1 cellular context compared by ENCODE assay signal in the genomic region with DNA sequence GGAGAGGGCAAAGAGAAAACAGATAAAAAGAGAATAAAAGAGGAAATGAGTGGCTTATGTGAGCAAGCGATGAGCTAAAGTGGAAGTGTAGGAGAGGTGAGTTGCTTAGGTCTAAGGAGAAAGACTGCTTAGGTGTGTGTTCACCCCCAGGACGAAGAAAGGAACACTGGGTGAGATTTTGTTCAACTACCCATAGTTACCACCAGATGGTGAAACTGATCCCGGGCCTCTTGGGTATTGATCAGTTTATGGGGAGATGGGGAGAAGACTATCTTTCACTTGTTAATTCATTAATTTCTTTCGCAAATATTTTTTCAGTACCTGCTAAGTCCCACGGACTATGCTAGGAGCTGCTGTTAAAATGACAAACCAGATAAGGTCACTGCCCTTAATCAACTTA.
TF ChIP-seq lines count a peak whose summit lies in the region.

No MANE protein-coding gene starts in this region.

TF ChIP-seq in HepG2, 621 proteins besides CTCF, POLR2A, EP300 and RAD21 (continued from another document):
- TF ChIP-seq, protein P1, sequence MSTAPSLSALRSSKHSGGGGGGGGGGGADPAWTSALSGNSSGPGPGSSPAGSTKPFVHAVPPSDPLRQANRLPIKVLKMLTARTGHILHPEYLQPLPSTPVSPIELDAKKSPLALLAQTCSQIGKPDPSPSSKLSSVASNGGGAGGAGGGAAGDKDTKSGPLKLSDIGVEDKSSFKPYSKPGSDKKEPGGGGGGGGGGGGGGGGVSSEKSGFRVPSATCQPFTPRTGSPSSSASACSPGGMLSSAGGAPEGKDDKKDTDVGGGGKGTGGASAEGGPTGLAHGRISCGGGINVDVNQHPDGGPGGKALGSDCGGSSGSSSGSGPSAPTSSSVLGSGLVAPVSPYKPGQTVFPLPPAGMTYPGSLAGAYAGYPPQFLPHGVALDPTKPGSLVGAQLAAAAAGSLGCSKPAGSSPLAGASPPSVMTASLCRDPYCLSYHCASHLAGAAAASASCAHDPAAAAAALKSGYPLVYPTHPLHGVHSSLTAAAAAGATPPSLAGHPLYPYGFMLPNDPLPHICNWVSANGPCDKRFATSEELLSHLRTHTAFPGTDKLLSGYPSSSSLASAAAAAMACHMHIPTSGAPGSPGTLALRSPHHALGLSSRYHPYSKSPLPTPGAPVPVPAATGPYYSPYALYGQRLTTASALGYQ (CRISPR knock-in tag; IDR thresholded peaks at IDR 0.05), result no peak
- TF ChIP-seq, protein P2, sequence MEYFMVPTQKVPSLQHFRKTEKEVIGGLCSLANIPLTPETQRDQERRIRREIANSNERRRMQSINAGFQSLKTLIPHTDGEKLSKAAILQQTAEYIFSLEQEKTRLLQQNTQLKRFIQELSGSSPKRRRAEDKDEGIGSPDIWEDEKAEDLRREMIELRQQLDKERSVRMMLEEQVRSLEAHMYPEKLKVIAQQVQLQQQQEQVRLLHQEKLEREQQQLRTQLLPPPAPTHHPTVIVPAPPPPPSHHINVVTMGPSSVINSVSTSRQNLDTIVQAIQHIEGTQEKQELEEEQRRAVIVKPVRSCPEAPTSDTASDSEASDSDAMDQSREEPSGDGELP (IDR thresholded peaks at IDR 0.05; ENCODE audit: borderline replicate concordance, low read depth), result no peak
- TF ChIP-seq ZNF577 (CRISPR knock-in tag; IDR thresholded peaks at IDR 0.05; ENCODE audit: borderline replicate concordance, low read depth) (no peak), GATA4 (IDR thresholded peaks at IDR 0.05; ENCODE audit: borderline replicate concordance, low read depth) (no peak), TAF1 (CRISPR knock-in tag; IDR thresholded peaks at IDR 0.05) (no peak), SPEN (CRISPR knock-in tag; IDR thresholded peaks at IDR 0.05; ENCODE audit: low read depth) (no peak), ATF7 (IDR thresholded peaks at IDR 0.05) (no peak), ATF7 (CRISPR knock-in tag; IDR thresholded peaks at IDR 0.05) (no peak), HNRNPK (IDR thresholded peaks at IDR 0.05; ENCODE audit: low read depth, low read length, poor library complexity, severe bottlenecking) (no peak)
- TF ChIP-seq, protein P3, sequence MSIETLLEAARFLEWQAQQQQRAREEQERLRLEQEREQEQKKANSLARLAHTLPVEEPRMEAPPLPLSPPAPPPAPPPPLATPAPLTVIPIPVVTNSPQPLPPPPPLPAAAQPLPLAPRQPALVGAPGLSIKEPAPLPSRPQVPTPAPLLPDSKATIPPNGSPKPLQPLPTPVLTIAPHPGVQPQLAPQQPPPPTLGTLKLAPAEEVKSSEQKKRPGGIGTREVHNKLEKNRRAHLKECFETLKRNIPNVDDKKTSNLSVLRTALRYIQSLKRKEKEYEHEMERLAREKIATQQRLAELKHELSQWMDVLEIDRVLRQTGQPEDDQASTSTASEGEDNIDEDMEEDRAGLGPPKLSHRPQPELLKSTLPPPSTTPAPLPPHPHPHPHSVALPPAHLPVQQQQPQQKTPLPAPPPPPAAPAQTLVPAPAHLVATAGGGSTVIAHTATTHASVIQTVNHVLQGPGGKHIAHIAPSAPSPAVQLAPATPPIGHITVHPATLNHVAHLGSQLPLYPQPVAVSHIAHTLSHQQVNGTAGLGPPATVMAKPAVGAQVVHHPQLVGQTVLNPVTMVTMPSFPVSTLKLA (IDR thresholded peaks at IDR 0.05), result no peak
